In genomic region chr1:31302749-31303441, GRCh38 we compare ENCODE assay signal across 31 cellular contexts. TPM values are rescaled to one million over a fixed set of nuclear protein-coding genes. Genes with fewer than 3 reads are reported as not detected.
DNase-seq lines count a peak whose midpoint lies in the region; ATAC-seq and TF ChIP-seq lines count a peak whose summit lies in the region.
"Had no signal": no experiment of that assay in that cellular context is flagged by ENCODE, and none has a peak within 500 bp of the region (broad histone marks: within the 10 kb centered on the region; RNA-seq: fewer than 3 reads in every experiment).

No MANE protein-coding gene starts in this region.

- ATAC-seq in WTC11 (no peak), GM21619 (IDR thresholded peaks at IDR 0.05; ENCODE audit: unreplicated experiment) (no peak)
- ATAC-seq: activated CD4-positive, CD25-positive, alpha-beta regulatory T cell treated with anti-CD3 and anti-CD28 coated beads, Interleukin-2, amount 50 U/mL, for 24 hours; heart left ventricle; naive thymus-derived CD4-positive, alpha-beta T cell; Right ventricle myocardium inferior had no signal

- H3K9ac ChIP-seq in fibroblast of lung (ENCODE audit: insufficient read depth, low read length): no peak overlapping the region
- no peak overlapping the region for H3K9ac ChIP-seq in mammary epithelial cell (ENCODE audit: insufficient read depth, low read length)

- H3K79me2 ChIP-seq in fibroblast of lung (ENCODE audit: control insufficient read depth, insufficient read depth, low read length) (peaks cover 31% of the 10 kb centered on the region), mammary epithelial cell (ENCODE audit: insufficient read depth, low read length) (peaks cover 92% of the 10 kb centered on the region)

- H4K20me1 ChIP-seq in fibroblast of lung (ENCODE audit: control insufficient read depth, extremely low read depth, insufficient read depth, low read length): no peaks in the 10 kb centered on the region
- H4K20me1 ChIP-seq in mammary epithelial cell (ENCODE audit: insufficient read depth, low read length): no peaks in the 10 kb centered on the region

- no TSS peak for BruUV-seq in mammary epithelial cell (replicated peaks; lab: Mats Ljungman, UMichigan)

- H3K27me3 Mint-ChIP-seq in WTC11 (ENCODE audit: low read depth) (no peaks in the 10 kb centered on the region), neural crest cell (ENCODE audit: low read depth) (no peaks in the 10 kb centered on the region)
- H3K27me3 Mint-ChIP-seq: activated CD4-positive, alpha-beta memory T cell treated with anti-CD3 and anti-CD28 coated beads for 36 hours; B cell; CD4-positive, alpha-beta memory T cell; naive thymus-derived CD4-positive, alpha-beta T cell had no signal

- H3K4me1 Mint-ChIP-seq in WTC11: peaks cover 7% of the 10 kb centered on the region
- peaks cover 31% of the 10 kb centered on the region for H3K4me1 Mint-ChIP-seq in neural crest cell

- peak overlapping the region; percentile 12; the same call in 1 of the 2 replicates for H3K27ac Mint-ChIP-seq in WTC11
- peak overlapping the region; percentile 20 for H3K27ac Mint-ChIP-seq in neural crest cell (ENCODE audit: unreplicated experiment)
- H3K27ac Mint-ChIP-seq: activated CD4-positive, alpha-beta memory T cell treated with anti-CD3 and anti-CD28 coated beads for 36 hours; activated naive CD4-positive, alpha-beta T cell treated with anti-CD3 and anti-CD28 coated beads for 36 hours; activated T-helper 1 cell treated with anti-CD3 and anti-CD28 coated beads, Interleukin-12 subunit alpha, Interleukin-12 subunit beta, Interleukin-2, Interleukin-4 antibody, amounts not matched to agents 30 ng/mL and 10 ng/mL and 1 ng/mL, durations not matched to agents 14 hours and 24 hours and 36 hours; B cell; naive thymus-derived CD4-positive, alpha-beta T cell had no signal

- DNase-seq in EL (peak; percentile 55), WTC11 (ENCODE audit: low spot score) (no peak), fibroblast of lung (ENCODE audit: low read depth in 2 of 2) (peak; percentile 27 to 33), neural crest cell (ENCODE audit: low read depth, low spot score) (no peak), mammary epithelial cell (no peak)
- DNase-seq in activated CD4-positive, alpha-beta T cell treated with anti-CD3 and anti-CD28 coated beads, Interleukin-2, amount 50 U/mL, for 1 hour: no peak
- DNase-seq in stimulated activated CD4-positive, alpha-beta T cell treated with anti-CD3 and anti-CD28 coated beads, Interleukin-1b, Interleukin-23, amount 100 ng/mL, for 48 hours: no peak
- DNase-seq: activated CD4-positive, alpha-beta memory T cell treated with anti-CD3 and anti-CD28 coated beads for 36 hours; activated CD8-positive, alpha-beta memory T cell treated with anti-CD3 and anti-CD28 coated beads, Interleukin-2, amount 50 U/mL, for 48 hours; activated naive CD4-positive, alpha-beta T cell treated with anti-CD3 and anti-CD28 coated beads for 36 hours; adrenal gland; brain microvascular endothelial cell; CD4-positive, alpha-beta memory T cell; GOT3; heart left ventricle; KBM-7; kidney; midbrain; naive thymus-derived CD4-positive, alpha-beta T cell; NCI-H1417; NCI-H2081 treated with DMSO at 0.1 percent for 48 hours; NCI-H2227 treated with DMSO at 0.1 percent for 48 hours; NCI-H526; NK-92 treated with Interleukin-12 subunit alpha and Interleukin-12 subunit beta, amount 100 ng/mL, for 24 hours; stimulated activated naive CD4-positive, alpha-beta T cell treated with Interleukin-2 at 50 U/mL for 16 hours; T-helper 2 cell had no signal

- no peaks in the 10 kb centered on the region for H3K9me3 ChIP-seq in fibroblast of lung (ENCODE audit: control insufficient read depth, insufficient read depth, low read depth, low read length)
- no peaks in the 10 kb centered on the region for H3K9me3 ChIP-seq in mammary epithelial cell (replicated peaks; ENCODE audit: insufficient read depth, low read length)
- H3K9me3 ChIP-seq: adrenal gland, heart left ventricle had no signal

- CTCF ChIA-PET in WTC11 (lab: Charles Lee): interaction anchor here (1.3 kb wide), 1 partner anchor 121 kb away, joined by 4 read pairs; no protein-coding TSS in a partner anchor
- CTCF ChIA-PET in mammary epithelial cell (lab: Charles Lee; ENCODE audit: low non-redundant PET): no interaction called here

- no peaks in the 10 kb centered on the region for H3K36me3 ChIP-seq in fibroblast of lung (ENCODE audit: control insufficient read depth, insufficient read depth, low read length)
- peaks cover 3% of the 10 kb centered on the region for H3K36me3 ChIP-seq in mammary epithelial cell (ENCODE audit: insufficient read depth, low read length)
- H3K36me3 ChIP-seq: adrenal gland, brain microvascular endothelial cell had no signal

- TF ChIP-seq CTCF in WTC11 (IDR thresholded peaks at IDR 0.05) (no peak), fibroblast of lung (conservative IDR thresholded peaks at IDR 0.05 in 1 of 2, IDR thresholded peaks at IDR 0.05 in 1 of 2; ENCODE audit: low read depth in 1 of 2, low read length in 2 of 2) (no peak), neural crest cell (conservative IDR thresholded peaks at IDR 0.05) (no peak), mammary epithelial cell (conservative IDR thresholded peaks at IDR 0.05 in 1 of 2, IDR thresholded peaks at IDR 0.05 in 1 of 2; ENCODE audit: extremely low read depth in 1 of 2, insufficient read depth in 1 of 2, low read depth in 1 of 2, low read length in 2 of 2) (no peak)

- H3K4me3 ChIP-seq in fibroblast of lung (replicated peaks in 1 of 4; ENCODE audit: control extremely low read depth in 1 of 4, insufficient read depth in 1 of 4, low read depth in 3 of 4, low read length in 4 of 4) (no peak overlapping the region), mammary epithelial cell (replicated peaks in 1 of 3; ENCODE audit: insufficient read depth in 1 of 3, low read depth in 2 of 3, low read length in 3 of 3) (no peak overlapping the region)
- H3K4me3 ChIP-seq: adrenal gland, heart left ventricle had no signal

- H3K9me3 Mint-ChIP-seq in WTC11: no peaks in the 10 kb centered on the region
- H3K9me3 Mint-ChIP-seq in neural crest cell: no peaks in the 10 kb centered on the region
- H3K9me3 Mint-ChIP-seq: activated CD4-positive, alpha-beta memory T cell treated with anti-CD3 and anti-CD28 coated beads for 36 hours; activated naive CD4-positive, alpha-beta T cell treated with anti-CD3 and anti-CD28 coated beads for 36 hours; activated T-helper 1 cell treated with anti-CD3 and anti-CD28 coated beads, Interleukin-12 subunit alpha, Interleukin-12 subunit beta, Interleukin-2, Interleukin-4 antibody, amounts not matched to agents 30 ng/mL and 10 ng/mL and 1 ng/mL, durations not matched to agents 14 hours and 24 hours and 36 hours; CD4-positive, alpha-beta memory T cell; naive thymus-derived CD4-positive, alpha-beta T cell had no signal

- POLR2A ChIA-PET in WTC11 (lab: Charles Lee): no interaction called here

- H3K4me1 ChIP-seq in fibroblast of lung (ENCODE audit: control insufficient read depth, extremely low read depth, insufficient read depth, low read length) (peaks cover 8% of the 10 kb centered on the region), mammary epithelial cell (ENCODE audit: insufficient read depth, low read length) (peaks cover 15% of the 10 kb centered on the region)

- no peak overlapping the region for H3K4me3 Mint-ChIP-seq in WTC11
- H3K4me3 Mint-ChIP-seq in neural crest cell: no peak overlapping the region
- H3K4me3 Mint-ChIP-seq: activated CD4-positive, alpha-beta memory T cell treated with anti-CD3 and anti-CD28 coated beads for 36 hours; activated naive CD4-positive, alpha-beta T cell treated with anti-CD3 and anti-CD28 coated beads for 36 hours; activated T-helper 1 cell treated with anti-CD3 and anti-CD28 coated beads, Interleukin-12 subunit alpha, Interleukin-12 subunit beta, Interleukin-2, Interleukin-4 antibody, amounts not matched to agents 30 ng/mL and 10 ng/mL and 1 ng/mL, durations not matched to agents 14 hours and 24 hours and 36 hours; B cell; CD4-positive, alpha-beta memory T cell; naive thymus-derived CD4-positive, alpha-beta T cell had no signal

- H3K27ac ChIP-seq in fibroblast of lung (ENCODE audit: insufficient read depth, low read length): no peak overlapping the region
- H3K27ac ChIP-seq in mammary epithelial cell (ENCODE audit: insufficient read depth, low read depth, low read length): no peak overlapping the region
- H3K27ac ChIP-seq: adrenal gland, brain microvascular endothelial cell, heart left ventricle had no signal

- in situ Hi-C loops in mammary epithelial cell (cut with MboI; ENCODE audit: low sequenced_read_pairs in 2 of 2): no loop called here

- H2AFZ ChIP-seq in fibroblast of lung (ENCODE audit: low read length): no peak overlapping the region
- H2AFZ ChIP-seq in mammary epithelial cell (ENCODE audit: low read depth, low read length): no peak overlapping the region

- H3K4me2 ChIP-seq in fibroblast of lung (ENCODE audit: extremely low read depth, insufficient read depth, low read length) (no peak overlapping the region), mammary epithelial cell (ENCODE audit: insufficient read depth, low read depth, low read length) (no peak overlapping the region)

- H3K27me3 ChIP-seq in fibroblast of lung (ENCODE audit: control insufficient read depth, insufficient read depth, low read length) (no peaks in the 10 kb centered on the region), mammary epithelial cell (ENCODE audit: insufficient read depth, low read length) (no peaks in the 10 kb centered on the region)
- H3K27me3 ChIP-seq: adrenal gland, brain microvascular endothelial cell, heart left ventricle had no signal

- 73% methylated on average over 6 of the region's 6 CpGs for WGBS in mammary epithelial cell (ENCODE audit: low coverage, missing lambda C conversion rate)

- dilution Hi-C loops in mammary epithelial cell (cut with HindIII; ENCODE audit: low sequenced_read_pairs): loop anchor here (5.0 kb wide), 1 partner anchor 106 kb away; no protein-coding TSS in a partner anchor

- intact Hi-C loops in mammary epithelial cell (cut with micrococcal nuclease): no loop called here

- H3K36me3 Mint-ChIP-seq in WTC11 (0 out of 2 replicates have a peak, but pooled peaks cover 2% of the 10 kb centered on the region), neural crest cell (ENCODE audit: low read depth) (peaks cover 3% of the 10 kb centered on the region)

RNA-seq across cellular contexts. Expression of gene ZCCHC17, which starts 6.1 kb away (rescaled TPM):
- total RNA-seq in WTC11 (2021) (40.6 to 42.0 TPM (median 40.7 TPM) in 3 replicates), fibroblast of lung (30.0 and 34.0 TPM in 2 replicates), neural crest cell (59.7 and 64.6 TPM in 2 replicates), mammary epithelial cell (10 to 100 TPM; 47.5 to 49.7 TPM)
- polyA plus RNA-seq in fibroblast of lung (62.3 and 64.8 TPM in 2 replicates), mammary epithelial cell (65.7 TPM)
- polyA plus RNA-seq in fibroblast of lung (2012): 41.5 and 49.3 TPM in 2 replicates
- polyA minus RNA-seq in fibroblast of lung (ENCODE audit: low replicate concordance) (16.2 and 16.8 TPM in 2 replicates), mammary epithelial cell (39.7 TPM)

RNA-seq across cellular contexts. Expression of gene SNRNP40, which starts 6.3 kb away (rescaled TPM):
- total RNA-seq in WTC11 (2021): 102 to 103 TPM (median 103 TPM) in 3 replicates
- total RNA-seq in fibroblast of lung: 96.6 and 102 TPM in 2 replicates
- polyA plus RNA-seq in fibroblast of lung: 53.5 and 73.9 TPM in 2 replicates
- polyA plus RNA-seq in fibroblast of lung (2012): 36.3 and 55.9 TPM in 2 replicates
- polyA minus RNA-seq in fibroblast of lung (ENCODE audit: low replicate concordance): 23.0 and 55.7 TPM in 2 replicates
- 129 and 130 TPM in 2 replicates for total RNA-seq in neural crest cell
- 10 to 100 TPM; 50.9 to 69.8 TPM for total RNA-seq in mammary epithelial cell
- polyA plus RNA-seq in mammary epithelial cell: 60.2 TPM
- 77.9 TPM for polyA minus RNA-seq in mammary epithelial cell

Comparison
In these comparisons a context has a peak if more than half of its experiments do, and no peak if none do; other contexts are left out.
1. DNase-seq: peak in EL (single experiment) and fibroblast of lung (2 of 2); none in WTC11 (single experiment), neural crest cell (single experiment), activated CD4-positive, alpha-beta T cell treated with anti-CD3 and anti-CD28 coated beads, Interleukin-2, amount 50 U/mL, for 1 hour (single experiment), mammary epithelial cell (single experiment) and stimulated activated CD4-positive, alpha-beta T cell treated with anti-CD3 and anti-CD28 coated beads, Interleukin-1b, Interleukin-23, amount 100 ng/mL, for 48 hours (single experiment).